Comparison of ENCODE assay signal across 1 cellular context in genomic region chr14:58469309-58469708, GRCh38.
TF ChIP-seq lines count a peak whose summit lies in the region.

No MANE protein-coding gene starts in this region.

TF ChIP-seq in SK-N-SH treated with all-trans-retinoic acid at 6 μM for 48 hours, 23 proteins besides CTCF, POLR2A, EP300 and RAD21 (continued from another document):
- no peak for TF ChIP-seq TCF4 (CRISPR knock-in tag; IDR thresholded peaks at IDR 0.05; ENCODE audit: borderline replicate concordance)
- no peak for TF ChIP-seq ZNF70 (CRISPR knock-in tag; IDR thresholded peaks at IDR 0.05)
- TF ChIP-seq, protein P1, sequence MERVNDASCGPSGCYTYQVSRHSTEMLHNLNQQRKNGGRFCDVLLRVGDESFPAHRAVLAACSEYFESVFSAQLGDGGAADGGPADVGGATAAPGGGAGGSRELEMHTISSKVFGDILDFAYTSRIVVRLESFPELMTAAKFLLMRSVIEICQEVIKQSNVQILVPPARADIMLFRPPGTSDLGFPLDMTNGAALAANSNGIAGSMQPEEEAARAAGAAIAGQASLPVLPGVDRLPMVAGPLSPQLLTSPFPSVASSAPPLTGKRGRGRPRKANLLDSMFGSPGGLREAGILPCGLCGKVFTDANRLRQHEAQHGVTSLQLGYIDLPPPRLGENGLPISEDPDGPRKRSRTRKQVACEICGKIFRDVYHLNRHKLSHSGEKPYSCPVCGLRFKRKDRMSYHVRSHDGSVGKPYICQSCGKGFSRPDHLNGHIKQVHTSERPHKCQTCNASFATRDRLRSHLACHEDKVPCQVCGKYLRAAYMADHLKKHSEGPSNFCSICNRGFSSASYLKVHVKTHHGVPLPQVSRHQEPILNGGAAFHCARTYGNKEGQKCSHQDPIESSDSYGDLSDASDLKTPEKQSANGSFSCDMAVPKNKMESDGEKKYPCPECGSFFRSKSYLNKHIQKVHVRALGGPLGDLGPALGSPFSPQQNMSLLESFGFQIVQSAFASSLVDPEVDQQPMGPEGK (CRISPR knock-in tag; IDR thresholded peaks at IDR 0.05; ENCODE audit: borderline replicate concordance): no peak
- TF ChIP-seq CSDC2 (CRISPR knock-in tag; IDR thresholded peaks at IDR 0.05): no peak
- TF ChIP-seq ZC3H10 (CRISPR knock-in tag; IDR thresholded peaks at IDR 0.05): no peak
- no peak for TF ChIP-seq POU6F1 (CRISPR knock-in tag; IDR thresholded peaks at IDR 0.05; ENCODE audit: borderline replicate concordance, low read depth)
- no peak for TF ChIP-seq TOX (CRISPR knock-in tag; IDR thresholded peaks at IDR 0.05; ENCODE audit: borderline replicate concordance)
